In genomic region chr2:11720752-11721151, GRCh38 we compare ENCODE assay signal across 2 cellular contexts.
TF ChIP-seq lines count a peak whose summit lies in the region.

No MANE protein-coding gene starts in this region.

TF ChIP-seq in A549, 52 proteins besides CTCF, POLR2A, EP300 and RAD21:
- TF ChIP-seq HMGXB4 (CRISPR knock-in tag; IDR thresholded peaks at IDR 0.05; ENCODE audit: borderline replicate concordance) (no peak), MAFK (IDR thresholded peaks at IDR 0.05; ENCODE audit: partially characterized antibody) (no peak), NFE2L2 (conservative IDR thresholded peaks at IDR 0.05; ENCODE audit: low read length) (no peak), HOXB5 (CRISPR knock-in tag; IDR thresholded peaks at IDR 0.05) (no peak), JUNB (IDR thresholded peaks at IDR 0.05) (no peak), EHF (CRISPR knock-in tag; IDR thresholded peaks at IDR 0.05) (no peak), ZC3H11A (IDR thresholded peaks at IDR 0.05) (no peak), ZSCAN20 (CRISPR knock-in tag; IDR thresholded peaks at IDR 0.05) (no peak), FOSL2 (IDR thresholded peaks at IDR 0.05) (no peak), FOSL2 (CRISPR knock-in tag; IDR thresholded peaks at IDR 0.05) (no peak), HES2 (IDR thresholded peaks at IDR 0.05) (no peak), MYC (IDR thresholded peaks at IDR 0.05; ENCODE audit: borderline replicate concordance, low read length) (no peak), HOXB13 (CRISPR knock-in tag; IDR thresholded peaks at IDR 0.05; ENCODE audit: low read depth) (no peak), ZFP36 (IDR thresholded peaks at IDR 0.05; ENCODE audit: borderline replicate concordance, partially characterized antibody) (no peak), GATA3 (IDR thresholded peaks at IDR 0.05; ENCODE audit: borderline replicate concordance) (no peak), ATOH8 (CRISPR knock-in tag; IDR thresholded peaks at IDR 0.05; ENCODE audit: low read depth) (no peak), KDM1A (IDR thresholded peaks at IDR 0.05; ENCODE audit: low read depth) (no peak), ESRRA (IDR thresholded peaks at IDR 0.05; ENCODE audit: borderline replicate concordance, low read length) (no peak), ZNF302 (CRISPR knock-in tag; IDR thresholded peaks at IDR 0.05) (no peak)
- TF ChIP-seq, protein P1, sequence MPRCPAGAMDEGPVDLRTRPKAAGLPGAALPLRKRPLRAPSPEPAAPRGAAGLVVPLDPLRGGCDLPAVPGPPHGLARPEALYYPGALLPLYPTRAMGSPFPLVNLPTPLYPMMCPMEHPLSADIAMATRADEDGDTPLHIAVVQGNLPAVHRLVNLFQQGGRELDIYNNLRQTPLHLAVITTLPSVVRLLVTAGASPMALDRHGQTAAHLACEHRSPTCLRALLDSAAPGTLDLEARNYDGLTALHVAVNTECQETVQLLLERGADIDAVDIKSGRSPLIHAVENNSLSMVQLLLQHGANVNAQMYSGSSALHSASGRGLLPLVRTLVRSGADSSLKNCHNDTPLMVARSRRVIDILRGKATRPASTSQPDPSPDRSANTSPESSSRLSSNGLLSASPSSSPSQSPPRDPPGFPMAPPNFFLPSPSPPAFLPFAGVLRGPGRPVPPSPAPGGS (IDR thresholded peaks at IDR 0.05) = no peak

TF ChIP-seq in H1, 55 proteins besides CTCF, POLR2A, EP300 and RAD21:
- TF ChIP-seq TAF1 (IDR thresholded peaks at IDR 0.05; ENCODE audit: low read depth, low read length) = no peak
- TF ChIP-seq ZNF274 (IDR thresholded peaks at IDR 0.05; ENCODE audit: borderline replicate concordance, extremely low read depth, low read length) = no peak
- no peak for TF ChIP-seq SP2 (IDR thresholded peaks at IDR 0.05; ENCODE audit: low read length)
TF ChIP-seq in H1: peak in this region for 0.
